ENCODE assay signal across 9 cellular contexts in genomic region chr1:235023197-235024044, GRCh38.
DNase-seq lines count a peak whose midpoint lies in the region; ATAC-seq and TF ChIP-seq lines count a peak whose summit lies in the region.
"Had no signal": no experiment of that assay in that cellular context is flagged by ENCODE, and none has a peak within 500 bp of the region (broad histone marks: within the 10 kb centered on the region; RNA-seq: fewer than 3 reads in every experiment).

No MANE protein-coding gene starts in this region.

- 66% methylated on average over 14 of the region's 14 CpGs for WGBS in smooth muscle cell (ENCODE audit: low lambda C conversion rate)
- no CpG with 5 or more reads among the region's 14 CpGs for WGBS in H9 (ENCODE audit: extremely low coverage, insufficient read length, low lambda C conversion rate)
- 70 to 77% methylated on average over 4 to 14 of the region's 14 CpGs for WGBS in transverse colon (ENCODE audit: low coverage in 1 of 2), 2 donors

- H3K18ac ChIP-seq in H9 (ENCODE audit: insufficient read length, low read depth, low read length) = no peak overlapping the region

- H3K36me3 Mint-ChIP-seq in activated B cell treated with CpG ODN at 0.5 μM for 24 hours (ENCODE audit: low read depth) (no peaks in the 10 kb centered on the region), H9 (ENCODE audit: insufficient read depth in 1 of 3, low read depth in 3 of 3) (peaks cover 3 to 9% (median 6%) of the 10 kb centered on the region in 3 experiments; a peak in 3 of 7 replicates)

- H3K79me2 ChIP-seq in smooth muscle cell (ENCODE audit: low read depth) (no peaks in the 10 kb centered on the region), H9 (ENCODE audit: insufficient read depth, low read length) (no peaks in the 10 kb centered on the region)

- H4K20me1 ChIP-seq in smooth muscle cell (ENCODE audit: low read depth) (no peaks in the 10 kb centered on the region), H9 (ENCODE audit: control insufficient read depth, insufficient read depth, insufficient read length) (no peaks in the 10 kb centered on the region)

- H3K9me3 Mint-ChIP-seq in activated B cell treated with CpG ODN at 0.5 μM for 24 hours = no peaks in the 10 kb centered on the region
- peaks cover 3 to 11% of the 10 kb centered on the region in 2 experiments for H3K9me3 Mint-ChIP-seq in H9

- H3K56ac ChIP-seq in H9 (ENCODE audit: insufficient read length, low read depth, low read length) = no peak overlapping the region

- H3K36me3 ChIP-seq in smooth muscle cell (ENCODE audit: low read depth) (no peaks in the 10 kb centered on the region), transverse colon (no peaks in the 10 kb centered on the region)
- H3K36me3 ChIP-seq: MG63 had no signal

- no peak overlapping the region for H2BK15ac ChIP-seq in H9 (ENCODE audit: low read depth, low read length)

- no peaks in the 10 kb centered on the region for H3K27me3 Mint-ChIP-seq in activated B cell treated with CpG ODN at 0.5 μM for 24 hours
- peaks cover 9% of the 10 kb centered on the region for H3K27me3 Mint-ChIP-seq in H9 (ENCODE audit: low read depth)

- no peak overlapping the region for H3K23ac ChIP-seq in H9 (ENCODE audit: insufficient read length, low read depth, low read length)

- H3K9me3 ChIP-seq in smooth muscle cell (replicated peaks; ENCODE audit: low read depth) = no peaks in the 10 kb centered on the region
- H3K9me3 ChIP-seq in H9 (ENCODE audit: control insufficient read depth, low read depth, low read length) = no peaks in the 10 kb centered on the region
- H3K9me3 ChIP-seq in transverse colon = no peaks in the 10 kb centered on the region

- no peak overlapping the region for H4K8ac ChIP-seq in H9 (replicated peaks; ENCODE audit: insufficient read length, low read depth, low read length)

- in situ Hi-C loops in transverse colon (cut with MboI; ENCODE audit: low pct_ligation_motif_present in 1 of 4, low pct_unique_long_range_greater_than_20kb in 1 of 4, low sequenced_read_pairs in 3 of 4) = no loop called here

- CTCF ChIA-PET in activated B cell treated with CpG ODN at 0.5 μM for 24 hours (lab: Charles Lee) = interaction anchor here (0.7 to 1.6 kb wide), 3 partner anchors 60 to 426 kb away, joined by 3 to 6 read pairs (median 3); no protein-coding TSS in a partner anchor

- TF ChIP-seq POLR2A in transverse colon (IDR thresholded peaks at IDR 0.05) = no peak

- TF ChIP-seq EP300 in transverse colon (IDR thresholded peaks at IDR 0.05; ENCODE audit: low read depth) = no peak

- DNase-seq in activated B cell treated with CpG ODN at 0.5 μM for 24 hours (no peak), smooth muscle cell (lab: John Stamatoyannopoulos, UW; ENCODE audit: unreplicated experiment) (no peak), H9 (no peak), superior temporal gyrus (ENCODE audit: extremely low spot score) (no peak), transverse colon (no peak)
- DNase-seq: left colon, MG63 had no signal

- no peak overlapping the region for H2AFZ ChIP-seq in smooth muscle cell (ENCODE audit: low read depth)
- no peak overlapping the region for H2AFZ ChIP-seq in H9 (ENCODE audit: low read length)

- H2BK5ac ChIP-seq in H9 (ENCODE audit: insufficient read length, low read length) = no peak overlapping the region

- no peak overlapping the region for H3T11ph ChIP-seq in H9 (ENCODE audit: low read length)

- H3K9ac ChIP-seq in smooth muscle cell (ENCODE audit: low read depth) (peak overlapping the region; percentile 47), H9 (ENCODE audit: extremely low read depth, insufficient read length, low read length) (no peak overlapping the region)

- H3K4me1 ChIP-seq in smooth muscle cell (ENCODE audit: low read depth) (peaks cover 20% of the 10 kb centered on the region), H9 (ENCODE audit: insufficient read depth, low read length) (no peaks in the 10 kb centered on the region; the same call in 1 of the 2 replicates), transverse colon (peaks cover 4 to 22% (median 19%) of the 10 kb centered on the region in 4 donors)

- peak overlapping the region; percentile 100 for H3K27ac ChIP-seq in smooth muscle cell (ENCODE audit: low read depth)
- H3K27ac ChIP-seq in H9 (ENCODE audit: insufficient read length, low read depth, low read length) = no peak overlapping the region
- peak overlapping the region in 1 of 4 donors; percentile 56 for H3K27ac ChIP-seq in transverse colon

- H3K23me2 ChIP-seq in H9 (ENCODE audit: insufficient read length, low read depth, low read length, poor library complexity, severe bottlenecking) = no peaks in the 10 kb centered on the region

- no peak overlapping the region for H3K4ac ChIP-seq in H9 (ENCODE audit: low read depth, low read length)

- POLR2A ChIA-PET in activated B cell treated with CpG ODN at 0.5 μM for 24 hours (lab: Charles Lee) = interaction anchor here (0.6 to 2.3 kb wide), 6 partner anchors 7 to 413 kb away, joined by 3 to 15 read pairs (median 4); partner anchors contain the start of gene IRF2BP2

- H3K4me3 Mint-ChIP-seq in activated B cell treated with CpG ODN at 0.5 μM for 24 hours (no peak overlapping the region), H9 (no peak overlapping the region; a peak in 2 of 5 replicates)

- no peaks in the 10 kb centered on the region for H3K79me1 ChIP-seq in H9 (ENCODE audit: insufficient read depth, low read depth, low read length, poor library complexity, severe bottlenecking)

- H4K5ac ChIP-seq in H9 (ENCODE audit: insufficient read length, low read depth, low read length) = no peak overlapping the region

- H4K91ac ChIP-seq in H9 (ENCODE audit: insufficient read length, low read depth, low read length) = no peak overlapping the region

- TF ChIP-seq CTCF in activated B cell treated with CpG ODN at 0.5 μM for 24 hours (IDR thresholded peaks at IDR 0.05) (no peak), smooth muscle cell (IDR thresholded peaks at IDR 0.05; ENCODE audit: borderline replicate concordance, insufficient read depth, poor library complexity, severe bottlenecking) (no peak), H9 (conservative IDR thresholded peaks at IDR 0.05) (no peak), transverse colon (IDR thresholded peaks at IDR 0.05) (no peak)

- H2BK20ac ChIP-seq in H9 (ENCODE audit: low read depth, low read length, poor library complexity, severe bottlenecking) = no peak overlapping the region

- ATAC-seq in GM19023 (IDR thresholded peaks at IDR 0.05; ENCODE audit: unreplicated experiment) = peak; percentile 52
- ATAC-seq in HG02610 (IDR thresholded peaks at IDR 0.05; ENCODE audit: unreplicated experiment) = peak; percentile 80
- ATAC-seq in activated B cell treated with CpG ODN at 0.5 μM for 24 hours (ENCODE audit: low read depth) = peak; percentile 40

- no peak overlapping the region for H3K14ac ChIP-seq in H9 (ENCODE audit: insufficient read depth, low read length)

- H3K4me2 ChIP-seq in smooth muscle cell = no peak overlapping the region
- no peak overlapping the region for H3K4me2 ChIP-seq in H9 (ENCODE audit: insufficient read depth, insufficient read length, low read length)

- intact Hi-C loops in activated B cell treated with CpG ODN at 0.5 μM for 24 hours (cut with micrococcal nuclease) = no loop called here
- intact Hi-C loops in transverse colon (cut with DNase I; ENCODE audit: low total_unique reads) = no loop called here

- H3K27me3 ChIP-seq in smooth muscle cell (ENCODE audit: low read depth) = no peaks in the 10 kb centered on the region
- no peaks in the 10 kb centered on the region; the same call in 1 of the 2 replicates for H3K27me3 ChIP-seq in H9 (ENCODE audit: insufficient read depth, low read length)
- H3K27me3 ChIP-seq in transverse colon = no peaks in the 10 kb centered on the region
- H3K27me3 ChIP-seq: MG63 had no signal

- no peak overlapping the region for H2BK12ac ChIP-seq in H9 (ENCODE audit: insufficient read length, low read depth, low read length)

- peaks cover 35% of the 10 kb centered on the region for H3F3A ChIP-seq in smooth muscle cell (ENCODE audit: low read depth)

- H3K27ac Mint-ChIP-seq in activated B cell treated with CpG ODN at 0.5 μM for 24 hours (peak overlapping the region; percentile 33), H9 (peak overlapping the region in 1 of 3 experiments; percentile 74; a peak in 1 of 7 replicates)

- H3K4me1 Mint-ChIP-seq in activated B cell treated with CpG ODN at 0.5 μM for 24 hours (peaks cover 45% of the 10 kb centered on the region), H9 (peaks cover 25 to 37% of the 10 kb centered on the region in 2 experiments)

- H2BK120ac ChIP-seq in H9 (ENCODE audit: low read depth, low read length, poor library complexity, severe bottlenecking) = no peak overlapping the region

- H3K4me3 ChIP-seq in smooth muscle cell (no peak overlapping the region), transverse colon (no peak overlapping the region)
- H3K4me3 ChIP-seq: MG63 had no signal

- no peak overlapping the region for H2AK5ac ChIP-seq in H9 (ENCODE audit: insufficient read length, low read length)
